In genomic region chr6:122609881-122610689, GRCh38 we compare ENCODE assay signal across 1 cellular context.
TF ChIP-seq lines count a peak whose summit lies in the region.

A gene with protein sequence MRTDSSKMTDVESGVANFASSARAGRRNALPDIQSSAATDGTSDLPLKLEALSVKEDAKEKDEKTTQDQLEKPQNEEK (plus strand): TSS chr6:122610405. CDS start chr6:122717795, 107,390 bp downstream.

TF ChIP-seq in HepG2, 621 proteins besides CTCF, POLR2A, EP300 and RAD21 (continued from another document and continues in another):
- TF ChIP-seq, protein P1, sequence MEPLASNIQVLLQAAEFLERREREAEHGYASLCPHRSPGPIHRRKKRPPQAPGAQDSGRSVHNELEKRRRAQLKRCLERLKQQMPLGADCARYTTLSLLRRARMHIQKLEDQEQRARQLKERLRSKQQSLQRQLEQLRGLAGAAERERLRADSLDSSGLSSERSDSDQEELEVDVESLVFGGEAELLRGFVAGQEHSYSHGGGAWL (CRISPR knock-in tag; IDR thresholded peaks at IDR 0.05) = peak; percentile 80; the same call in 1 of the 2 replicates
- TF ChIP-seq ZNF335 (CRISPR knock-in tag; IDR thresholded peaks at IDR 0.05) (no peak), ZNF563 (CRISPR knock-in tag; IDR thresholded peaks at IDR 0.05) (peak; percentile 80), ZNF652 (CRISPR knock-in tag; IDR thresholded peaks at IDR 0.05; ENCODE audit: borderline replicate concordance, low read depth) (no peak), POLR2AphosphoS2 (IDR thresholded peaks at IDR 0.05; ENCODE audit: low read depth, low read length) (no peak), THAP7 (CRISPR knock-in tag; IDR thresholded peaks at IDR 0.05) (peak; percentile 50; the same call in 1 of the 2 replicates), ZNF496 (CRISPR knock-in tag; IDR thresholded peaks at IDR 0.05; ENCODE audit: insufficient replicate concordance) (no peak), FLYWCH1 (CRISPR knock-in tag; IDR thresholded peaks at IDR 0.05) (no peak), ZNF709 (CRISPR knock-in tag; IDR thresholded peaks at IDR 0.05) (peak; percentile 52; the same call in 1 of the 2 replicates), PHB2 (IDR thresholded peaks at IDR 0.05; ENCODE audit: partially characterized antibody) (no peak), MLLT10 (CRISPR knock-in tag; IDR thresholded peaks at IDR 0.05) (no peak), PAX8 (CRISPR knock-in tag; IDR thresholded peaks at IDR 0.05; ENCODE audit: borderline replicate concordance) (no peak), MEIS1 (CRISPR knock-in tag; IDR thresholded peaks at IDR 0.05; ENCODE audit: borderline replicate concordance) (peak; percentile 73; the same call in 1 of the 2 replicates), EED (CRISPR knock-in tag; IDR thresholded peaks at IDR 0.05) (no peak; the same call in 1 of the 2 replicates), ZNF337 (CRISPR knock-in tag; IDR thresholded peaks at IDR 0.05; ENCODE audit: borderline replicate concordance, low read depth) (peak; percentile 72; the same call in 1 of the 2 replicates), ZEB1 (IDR thresholded peaks at IDR 0.05; ENCODE audit: insufficient replicate concordance, low read depth) (peak; percentile 72), ZNF205 (CRISPR knock-in tag; IDR thresholded peaks at IDR 0.05) (no peak; the same call in 1 of the 2 replicates), ZBED4 (CRISPR knock-in tag; IDR thresholded peaks at IDR 0.05; ENCODE audit: borderline replicate concordance) (peak; percentile 89), SIN3B (IDR thresholded peaks at IDR 0.05; ENCODE audit: low read length) (no peak), ZMYM4 (CRISPR knock-in tag; IDR thresholded peaks at IDR 0.05) (no peak), ZNF362 (CRISPR knock-in tag; IDR thresholded peaks at IDR 0.05; ENCODE audit: borderline replicate concordance) (0 out of 2 replicates have a peak, but pooled peaks have one; percentile 23), TAF1 (CRISPR knock-in tag; IDR thresholded peaks at IDR 0.05) (peak; percentile 47; the same call in 1 of the 2 replicates)
- TF ChIP-seq, protein P2, sequence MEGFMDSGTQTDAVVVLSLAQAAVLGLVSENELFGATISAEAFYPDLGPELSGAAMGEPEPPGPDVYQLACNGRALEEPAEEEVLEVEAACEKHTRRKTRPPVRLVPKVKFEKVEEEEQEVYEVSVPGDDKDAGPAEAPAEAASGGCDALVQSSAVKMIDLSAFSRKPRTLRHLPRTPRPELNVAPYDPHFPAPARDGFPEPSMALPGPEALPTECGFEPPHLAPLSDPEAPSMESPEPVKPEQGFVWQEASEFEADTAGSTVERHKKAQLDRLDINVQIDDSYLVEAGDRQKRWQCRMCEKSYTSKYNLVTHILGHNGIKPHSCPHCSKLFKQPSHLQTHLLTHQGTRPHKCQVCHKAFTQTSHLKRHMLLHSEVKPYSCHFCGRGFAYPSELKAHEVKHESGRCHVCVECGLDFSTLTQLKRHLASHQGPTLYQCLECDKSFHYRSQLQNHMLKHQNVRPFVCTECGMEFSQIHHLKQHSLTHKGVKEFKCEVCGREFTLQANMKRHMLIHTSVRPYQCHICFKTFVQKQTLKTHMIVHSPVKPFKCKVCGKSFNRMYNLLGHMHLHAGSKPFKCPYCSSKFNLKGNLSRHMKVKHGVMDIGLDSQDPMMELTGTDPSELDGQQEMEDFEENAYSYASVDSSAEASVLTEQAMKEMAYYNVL (CRISPR knock-in tag; IDR thresholded peaks at IDR 0.05; ENCODE audit: borderline replicate concordance) = peak; percentile 19; the same call in 1 of the 2 replicates
- TF ChIP-seq, protein P3, sequence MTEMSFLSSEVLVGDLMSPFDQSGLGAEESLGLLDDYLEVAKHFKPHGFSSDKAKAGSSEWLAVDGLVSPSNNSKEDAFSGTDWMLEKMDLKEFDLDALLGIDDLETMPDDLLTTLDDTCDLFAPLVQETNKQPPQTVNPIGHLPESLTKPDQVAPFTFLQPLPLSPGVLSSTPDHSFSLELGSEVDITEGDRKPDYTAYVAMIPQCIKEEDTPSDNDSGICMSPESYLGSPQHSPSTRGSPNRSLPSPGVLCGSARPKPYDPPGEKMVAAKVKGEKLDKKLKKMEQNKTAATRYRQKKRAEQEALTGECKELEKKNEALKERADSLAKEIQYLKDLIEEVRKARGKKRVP (CRISPR knock-in tag; IDR thresholded peaks at IDR 0.05) = peak in 1 of 2 experiments; percentile 27; a peak in 1 of 4 replicates
- TF ChIP-seq, protein P4, sequence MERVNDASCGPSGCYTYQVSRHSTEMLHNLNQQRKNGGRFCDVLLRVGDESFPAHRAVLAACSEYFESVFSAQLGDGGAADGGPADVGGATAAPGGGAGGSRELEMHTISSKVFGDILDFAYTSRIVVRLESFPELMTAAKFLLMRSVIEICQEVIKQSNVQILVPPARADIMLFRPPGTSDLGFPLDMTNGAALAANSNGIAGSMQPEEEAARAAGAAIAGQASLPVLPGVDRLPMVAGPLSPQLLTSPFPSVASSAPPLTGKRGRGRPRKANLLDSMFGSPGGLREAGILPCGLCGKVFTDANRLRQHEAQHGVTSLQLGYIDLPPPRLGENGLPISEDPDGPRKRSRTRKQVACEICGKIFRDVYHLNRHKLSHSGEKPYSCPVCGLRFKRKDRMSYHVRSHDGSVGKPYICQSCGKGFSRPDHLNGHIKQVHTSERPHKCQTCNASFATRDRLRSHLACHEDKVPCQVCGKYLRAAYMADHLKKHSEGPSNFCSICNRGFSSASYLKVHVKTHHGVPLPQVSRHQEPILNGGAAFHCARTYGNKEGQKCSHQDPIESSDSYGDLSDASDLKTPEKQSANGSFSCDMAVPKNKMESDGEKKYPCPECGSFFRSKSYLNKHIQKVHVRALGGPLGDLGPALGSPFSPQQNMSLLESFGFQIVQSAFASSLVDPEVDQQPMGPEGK (CRISPR knock-in tag; IDR thresholded peaks at IDR 0.05) = peak; percentile 86
- TF ChIP-seq, protein P5, sequence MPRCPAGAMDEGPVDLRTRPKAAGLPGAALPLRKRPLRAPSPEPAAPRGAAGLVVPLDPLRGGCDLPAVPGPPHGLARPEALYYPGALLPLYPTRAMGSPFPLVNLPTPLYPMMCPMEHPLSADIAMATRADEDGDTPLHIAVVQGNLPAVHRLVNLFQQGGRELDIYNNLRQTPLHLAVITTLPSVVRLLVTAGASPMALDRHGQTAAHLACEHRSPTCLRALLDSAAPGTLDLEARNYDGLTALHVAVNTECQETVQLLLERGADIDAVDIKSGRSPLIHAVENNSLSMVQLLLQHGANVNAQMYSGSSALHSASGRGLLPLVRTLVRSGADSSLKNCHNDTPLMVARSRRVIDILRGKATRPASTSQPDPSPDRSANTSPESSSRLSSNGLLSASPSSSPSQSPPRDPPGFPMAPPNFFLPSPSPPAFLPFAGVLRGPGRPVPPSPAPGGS (CRISPR knock-in tag; IDR thresholded peaks at IDR 0.05) = peak; percentile 75; the same call in 1 of the 2 replicates
- TF ChIP-seq, protein P6, sequence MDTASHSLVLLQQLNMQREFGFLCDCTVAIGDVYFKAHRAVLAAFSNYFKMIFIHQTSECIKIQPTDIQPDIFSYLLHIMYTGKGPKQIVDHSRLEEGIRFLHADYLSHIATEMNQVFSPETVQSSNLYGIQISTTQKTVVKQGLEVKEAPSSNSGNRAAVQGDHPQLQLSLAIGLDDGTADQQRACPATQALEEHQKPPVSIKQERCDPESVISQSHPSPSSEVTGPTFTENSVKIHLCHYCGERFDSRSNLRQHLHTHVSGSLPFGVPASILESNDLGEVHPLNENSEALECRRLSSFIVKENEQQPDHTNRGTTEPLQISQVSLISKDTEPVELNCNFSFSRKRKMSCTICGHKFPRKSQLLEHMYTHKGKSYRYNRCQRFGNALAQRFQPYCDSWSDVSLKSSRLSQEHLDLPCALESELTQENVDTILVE (CRISPR knock-in tag; IDR thresholded peaks at IDR 0.05) = no peak; the same call in 1 of the 2 replicates
- TF ChIP-seq, protein P7, sequence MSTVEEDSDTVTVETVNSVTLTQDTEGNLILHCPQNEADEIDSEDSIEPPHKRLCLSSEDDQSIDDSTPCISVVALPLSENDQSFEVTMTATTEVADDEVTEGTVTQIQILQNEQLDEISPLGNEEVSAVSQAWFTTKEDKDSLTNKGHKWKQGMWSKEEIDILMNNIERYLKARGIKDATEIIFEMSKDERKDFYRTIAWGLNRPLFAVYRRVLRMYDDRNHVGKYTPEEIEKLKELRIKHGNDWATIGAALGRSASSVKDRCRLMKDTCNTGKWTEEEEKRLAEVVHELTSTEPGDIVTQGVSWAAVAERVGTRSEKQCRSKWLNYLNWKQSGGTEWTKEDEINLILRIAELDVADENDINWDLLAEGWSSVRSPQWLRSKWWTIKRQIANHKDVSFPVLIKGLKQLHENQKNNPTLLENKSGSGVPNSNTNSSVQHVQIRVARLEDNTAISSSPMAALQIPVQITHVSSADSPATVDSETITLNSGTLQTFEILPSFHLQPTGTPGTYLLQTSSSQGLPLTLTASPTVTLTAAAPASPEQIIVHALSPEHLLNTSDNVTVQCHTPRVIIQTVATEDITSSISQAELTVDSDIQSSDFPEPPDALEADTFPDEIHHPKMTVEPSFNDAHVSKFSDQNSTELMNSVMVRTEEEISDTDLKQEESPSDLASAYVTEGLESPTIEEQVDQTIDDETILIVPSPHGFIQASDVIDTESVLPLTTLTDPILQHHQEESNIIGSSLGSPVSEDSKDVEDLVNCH (CRISPR knock-in tag; IDR thresholded peaks at IDR 0.05) = no peak
- TF ChIP-seq, protein P8, sequence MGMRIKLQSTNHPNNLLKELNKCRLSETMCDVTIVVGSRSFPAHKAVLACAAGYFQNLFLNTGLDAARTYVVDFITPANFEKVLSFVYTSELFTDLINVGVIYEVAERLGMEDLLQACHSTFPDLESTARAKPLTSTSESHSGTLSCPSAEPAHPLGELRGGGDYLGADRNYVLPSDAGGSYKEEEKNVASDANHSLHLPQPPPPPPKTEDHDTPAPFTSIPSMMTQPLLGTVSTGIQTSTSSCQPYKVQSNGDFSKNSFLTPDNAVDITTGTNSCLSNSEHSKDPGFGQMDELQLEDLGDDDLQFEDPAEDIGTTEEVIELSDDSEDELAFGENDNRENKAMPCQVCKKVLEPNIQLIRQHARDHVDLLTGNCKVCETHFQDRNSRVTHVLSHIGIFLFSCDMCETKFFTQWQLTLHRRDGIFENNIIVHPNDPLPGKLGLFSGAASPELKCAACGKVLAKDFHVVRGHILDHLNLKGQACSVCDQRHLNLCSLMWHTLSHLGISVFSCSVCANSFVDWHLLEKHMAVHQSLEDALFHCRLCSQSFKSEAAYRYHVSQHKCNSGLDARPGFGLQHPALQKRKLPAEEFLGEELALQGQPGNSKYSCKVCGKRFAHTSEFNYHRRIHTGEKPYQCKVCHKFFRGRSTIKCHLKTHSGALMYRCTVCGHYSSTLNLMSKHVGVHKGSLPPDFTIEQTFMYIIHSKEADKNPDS (CRISPR knock-in tag; IDR thresholded peaks at IDR 0.05) = no peak
